ENCODE assay signal across 34 cellular contexts in the genomic region with DNA sequence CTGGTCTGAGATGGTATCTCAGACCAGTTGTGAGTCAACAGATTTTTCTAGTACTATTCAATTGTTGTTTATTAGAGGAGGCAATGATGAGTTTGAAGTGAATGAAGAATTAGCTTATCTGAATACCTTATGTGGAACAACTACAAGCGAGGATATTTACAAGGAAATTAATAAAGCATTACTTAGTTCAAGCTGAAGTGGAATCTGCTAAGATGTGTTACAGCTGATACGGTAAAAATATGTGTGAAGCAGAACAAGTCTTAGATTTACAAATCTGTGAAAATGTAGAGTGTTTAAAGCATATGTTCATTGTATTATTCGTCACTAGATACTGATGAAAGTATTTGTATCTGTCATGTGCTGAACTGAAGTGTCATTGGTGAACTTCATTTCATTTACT.
DNase-seq lines count a peak whose midpoint lies in the region; ATAC-seq, FAIRE-seq and TF ChIP-seq lines count a peak whose summit lies in the region.
"Had no signal": no experiment of that assay in that cellular context is flagged by ENCODE, and none has a peak within 500 bp of the region (broad histone marks: within the 10 kb centered on the region; RNA-seq: fewer than 3 reads in every experiment).

No MANE protein-coding gene starts in this region.

- no peak overlapping the region for H3K9ac ChIP-seq in HepG2 (ENCODE audit: insufficient read depth, low read depth, low read length)
- H3K9ac ChIP-seq: BLaER1; BLaER1 treated with 17β-estradiol and CSF1 and Interleukin-3, amounts not matched to agents 10 nM and 100 nM had no signal

- H2AFZ ChIP-seq in HepG2 (ENCODE audit: low read length): no peak overlapping the region

- intact Hi-C loops in HepG2 (cut with micrococcal nuclease; ENCODE audit: unreplicated experiment) (no loop called here), right lobe of liver (cut with DNase I) (no loop called here), lower lobe of right lung (cut with DNase I) (no loop called here)

- DNase-seq in HepG2 (ENCODE audit: low spot score) (no peak), right lobe of liver (no peak), D721Med (ENCODE audit: insufficient read length, low spot score) (no peak), H54 (ENCODE audit: insufficient read length, low spot score) (no peak), upper lobe of left lung (no peak), lower lobe of right lung (no peak)
- DNase-seq: 8988T; ACHN; AML-193; BE2C; C1 segment of cervical spinal cord; Caco-2; Calu3; CD4-positive, alpha-beta memory T cell; CD4-positive, alpha-beta T cell; CD4-positive, CD25-positive, alpha-beta regulatory T cell; CD8-positive, alpha-beta memory T cell; CD8-positive, alpha-beta T cell; COR-L47; DMS 273 treated with DMSO at 0.1 percent for 48 hours; DMS153; DMS53; DMS79; DMS79 treated with DMSO at 0.1 percent for 48 hours; DND-41; EL had no signal

- no peak for TF ChIP-seq CTCF in HepG2 (CRISPR knock-in tag; IDR thresholded peaks at IDR 0.05)
- no peak for TF ChIP-seq CTCF in right lobe of liver (IDR thresholded peaks at IDR 0.05)
- TF ChIP-seq CTCF in D721Med (IDR thresholded peaks at IDR 0.05; ENCODE audit: insufficient read depth, missing control alignments): no peak
- no peak for TF ChIP-seq CTCF in HEK293 (tag by site-specific recombination; IDR thresholded peaks at IDR 0.05)
- TF ChIP-seq CTCF in upper lobe of left lung (IDR thresholded peaks at IDR 0.05): no peak
- TF ChIP-seq CTCF in lower lobe of right lung (IDR thresholded peaks at IDR 0.05): no peak

- H3K9me3 ChIP-seq in HepG2 (ENCODE audit: low read length) (no peaks in the 10 kb centered on the region), right lobe of liver (peaks cover 0 to 10% (median 0%) of the 10 kb centered on the region in 4 donors), HEK293 (ENCODE audit: control insufficient read depth, insufficient read depth, low read depth, low read length) (no peaks in the 10 kb centered on the region), upper lobe of left lung (peaks cover 0 to 8% (median 5%) of the 10 kb centered on the region in 4 donors), lower lobe of right lung (peaks cover 11% of the 10 kb centered on the region)
- H3K9me3 ChIP-seq: BE2C had no signal

- H3K4me3 ChIP-seq in HepG2 (replicated peaks in 1 of 3; ENCODE audit: insufficient read depth in 1 of 3, low read depth in 2 of 3, low read length in 3 of 3) (no peak overlapping the region), right lobe of liver (no peak overlapping the region), HEK293 (ENCODE audit: low read depth, low read length) (no peak overlapping the region), upper lobe of left lung (no peak overlapping the region), lower lobe of right lung (no peak overlapping the region)
- H3K4me3 ChIP-seq: A549; BLaER1; BLaER1 treated with 17β-estradiol and CSF1 and Interleukin-3, amounts not matched to agents 10 nM and 100 nM had no signal

- H3K4me2 ChIP-seq in HepG2 (ENCODE audit: low read depth, low read length): no peak overlapping the region
- H3K4me2 ChIP-seq: A549; BLaER1; BLaER1 treated with 17β-estradiol and CSF1 and Interleukin-3, amounts not matched to agents 10 nM and 100 nM had no signal

- TF ChIP-seq EP300 in HepG2 (IDR thresholded peaks at IDR 0.05; ENCODE audit: low read depth in 2 of 2, low read length in 2 of 2) (no peak), HepG2 (CRISPR knock-in tag; IDR thresholded peaks at IDR 0.05; ENCODE audit: borderline replicate concordance) (no peak), upper lobe of left lung (IDR thresholded peaks at IDR 0.05) (no peak)

- ATAC-seq in HepG2 (no peak), right lobe of liver (no peak), upper lobe of left lung (ENCODE audit: low FRiP score in 2 of 2) (no peak), HG03378 (IDR thresholded peaks at IDR 0.05; ENCODE audit: unreplicated experiment) (no peak), lower lobe of right lung (no peak)
- ATAC-seq: A549; CD8-positive, alpha-beta T cell had no signal

- no peaks in the 10 kb centered on the region for H4K20me1 ChIP-seq in HepG2 (ENCODE audit: insufficient read depth, low read length)
- H4K20me1 ChIP-seq: BLaER1; BLaER1 treated with 17β-estradiol and CSF1 and Interleukin-3, amounts not matched to agents 10 nM and 100 nM had no signal

- BruUV-seq in HepG2 (replicated peaks; lab: Mats Ljungman, UMichigan): no TSS peak

- H3K27ac ChIP-seq in HepG2 (ENCODE audit: extremely low read length, insufficient read depth, low read length) (no peak overlapping the region), right lobe of liver (no peak overlapping the region), HEK293 (ENCODE audit: extremely low read depth, low read depth, low read length) (no peak overlapping the region), upper lobe of left lung (no peak overlapping the region), lower lobe of right lung (no peak overlapping the region)
- H3K27ac ChIP-seq: 22Rv1; A549; BLaER1; BLaER1 treated with 17β-estradiol and CSF1 and Interleukin-3, amounts not matched to agents 10 nM and 100 nM; C4-2B had no signal

- CTCF ChIA-PET in HepG2 (lab: Yijun Ruan, JAX; ENCODE audit: low intra/inter-chr PET ratio, low total read pairs) (no interaction called here), HEK293 (lab: Yijun Ruan, JAX) (interaction anchor here (0.6 kb wide), 2 partner anchors 55 to 128 kb away, joined by 3 to 4 read pairs; no protein-coding TSS in a partner anchor)

- H3K36me3 ChIP-seq in HepG2 (replicated peaks in 1 of 2; ENCODE audit: control insufficient read depth in 1 of 2, insufficient read depth in 2 of 2, low read length in 2 of 2) (no peaks in the 10 kb centered on the region; a peak in 1 of 5 replicates), right lobe of liver (no peaks in the 10 kb centered on the region), HEK293 (ENCODE audit: control insufficient read depth in 2 of 2, insufficient read depth in 1 of 2, low read length in 2 of 2) (no peaks in the 10 kb centered on the region), upper lobe of left lung (no peaks in the 10 kb centered on the region), lower lobe of right lung (no peaks in the 10 kb centered on the region)
- H3K36me3 ChIP-seq: BE2C had no signal

- in situ Hi-C loops in HepG2 (cut with HindIII; ENCODE audit: extremely low pct_ligation_motif_present, low pct_unique_long_range_greater_than_20kb): no loop called here

- 98% methylated on average over 3 of the region's 3 CpGs for WGBS in HepG2 (ENCODE audit: low lambda C conversion rate)
- 90% methylated on average over 3 of the region's 3 CpGs for WGBS in right lobe of liver (ENCODE audit: insufficient coverage, low coverage, low lambda C conversion rate, missing lambda C conversion rate)
- WGBS in upper lobe of left lung, 2 donors: 91 to 96% methylated on average over 3 of the region's 3 CpGs

- FAIRE-seq in HepG2 (lab: Jason Lieb, UNC) (no peak), D721Med (lab: Jason Lieb, UNC) (peak; percentile 80), H54 (lab: Jason Lieb, UNC) (peak; percentile 38)
- FAIRE-seq: A204.1, A549 had no signal

- H3K79me2 ChIP-seq in HepG2 (ENCODE audit: insufficient read depth, low read length): no peaks in the 10 kb centered on the region

- POLR2A ChIA-PET in HepG2 (lab: Yijun Ruan, JAX): no interaction called here
- POLR2A ChIA-PET in HEK293 (lab: Yijun Ruan, JAX): no interaction called here

- TF ChIP-seq POLR2A in HepG2 (IDR thresholded peaks at IDR 0.05; ENCODE audit: insufficient read depth in 1 of 2, low read depth in 2 of 2, low read length in 2 of 2): no peak
- no peak for TF ChIP-seq POLR2A in right lobe of liver (IDR thresholded peaks at IDR 0.05)
- TF ChIP-seq POLR2A in H54 (IDR thresholded peaks at IDR 0.05; ENCODE audit: low read depth, low read length): no peak
- no peak for TF ChIP-seq POLR2A in upper lobe of left lung (IDR thresholded peaks at IDR 0.05)

- TF ChIP-seq RAD21 in HepG2 (CRISPR knock-in tag; IDR thresholded peaks at IDR 0.05): no peak

- no peaks in the 10 kb centered on the region for H3K27me3 ChIP-seq in HepG2 (ENCODE audit: control insufficient read depth in 1 of 2, insufficient read depth in 2 of 2, low read length in 2 of 2)
- no peaks in the 10 kb centered on the region for H3K27me3 ChIP-seq in right lobe of liver
- no peaks in the 10 kb centered on the region for H3K27me3 ChIP-seq in upper lobe of left lung
- no peaks in the 10 kb centered on the region for H3K27me3 ChIP-seq in lower lobe of right lung (ENCODE audit: low read depth)
- H3K27me3 ChIP-seq: BE2C; BLaER1; BLaER1 treated with 17β-estradiol and CSF1 and Interleukin-3, amounts not matched to agents 10 nM and 100 nM had no signal

- H3K4me1 ChIP-seq in HepG2 (ENCODE audit: insufficient read depth, low read length) (no peaks in the 10 kb centered on the region), right lobe of liver (no peaks in the 10 kb centered on the region), HEK293 (ENCODE audit: control insufficient read depth, insufficient read depth, low read length) (peaks cover 18% of the 10 kb centered on the region), upper lobe of left lung (peaks cover 0 to 8% (median 1%) of the 10 kb centered on the region in 4 donors), lower lobe of right lung (no peaks in the 10 kb centered on the region)
- H3K4me1 ChIP-seq: BLaER1; BLaER1 treated with 17β-estradiol and CSF1 and Interleukin-3, amounts not matched to agents 10 nM and 100 nM had no signal

TF ChIP-seq in HepG2, 621 proteins besides CTCF, POLR2A, EP300 and RAD21:
- no peak for TF ChIP-seq STAG1 (CRISPR knock-in tag; IDR thresholded peaks at IDR 0.05)
- peak; percentile 99; the same call in 1 of the 2 replicates for TF ChIP-seq ZNF510 (CRISPR knock-in tag; IDR thresholded peaks at IDR 0.05; ENCODE audit: low read depth)
- no peak for TF ChIP-seq ZNF34 (CRISPR knock-in tag; IDR thresholded peaks at IDR 0.05; ENCODE audit: borderline replicate concordance)
- no peak for TF ChIP-seq FOXK2 (IDR thresholded peaks at IDR 0.05)

TF ChIP-seq in HEK293, 187 proteins besides CTCF, POLR2A, EP300 and RAD21:
- TF ChIP-seq ZNF510 (tag by site-specific recombination; IDR thresholded peaks at IDR 0.05; ENCODE audit: insufficient replicate concordance) (peak; percentile 99), ZNF266 (tag by site-specific recombination; IDR thresholded peaks at IDR 0.05; ENCODE audit: low read depth) (no peak), ZNF184 (tag by site-specific recombination; IDR thresholded peaks at IDR 0.05) (peak; percentile 70; the same call in 1 of the 2 replicates)

Comparison
In these comparisons a context has a peak if more than half of its experiments do, and no peak if none do; other contexts are left out.
1. Of the 63 proteins assayed by ChIP-seq in both HepG2 and HEK293: peak only in HepG2: none; only in HEK293: none; in both: ZNF510; in neither: 62.